ENCODE assay signal across 1 cellular context in genomic region chr21:34072145-34073031, GRCh38.
A peak's percentile ranks its signal among the peaks of the same experiment; 100 is the strongest.
TF ChIP-seq lines count a peak whose summit lies in the region.

No MANE protein-coding gene starts in this region.

TF ChIP-seq in GM12878, 131 proteins besides CTCF, POLR2A, EP300 and RAD21 (continued from another document):
- TF ChIP-seq DPF2 (IDR thresholded peaks at IDR 0.05), result peak; percentile 18; the same call in 1 of the 2 replicates
